7 cellular contexts compared by ENCODE assay signal in genomic region chr6:154448448-154449096, GRCh38.
DNase-seq lines count a peak whose midpoint lies in the region; ATAC-seq and TF ChIP-seq lines count a peak whose summit lies in the region.

No MANE protein-coding gene starts in this region.

- no peaks in the 10 kb centered on the region for H4K20me1 ChIP-seq in SK-N-SH (ENCODE audit: insufficient read depth)

- TF ChIP-seq CTCF in HEK293 (tag by site-specific recombination; IDR thresholded peaks at IDR 0.05): peak; percentile 31; the same call in 1 of the 2 replicates
- peak; percentile 46 for TF ChIP-seq CTCF in SK-N-SH (IDR thresholded peaks at IDR 0.05)

- peak overlapping the region; percentile 54 for H3K4me2 ChIP-seq in SK-N-SH

- H3K36me3 ChIP-seq in HEK293 (ENCODE audit: control insufficient read depth in 2 of 2, insufficient read depth in 1 of 2, low read length in 2 of 2) (peaks cover 5 to 6% of the 10 kb centered on the region in 2 experiments; a peak in 2 of 3 replicates), SK-N-SH (replicated peaks in 1 of 2; ENCODE audit: control insufficient read depth in 1 of 2, insufficient read depth in 2 of 2, low read length in 1 of 2) (no peaks in the 10 kb centered on the region)

- H3K4me3 ChIP-seq in HEK293 (ENCODE audit: low read depth, low read length) (peak overlapping the region; percentile 9; the same call in 1 of the 2 replicates), SK-N-SH (ENCODE audit: low read depth in 2 of 2, low read length in 1 of 2) (peak overlapping the region; percentile 18 to 33; a peak in 3 of 4 replicates)

- H3K4me1 ChIP-seq in HEK293 (ENCODE audit: control insufficient read depth, insufficient read depth, low read length) (peaks cover 17% of the 10 kb centered on the region), SK-N-SH (ENCODE audit: control insufficient read depth in 1 of 2, insufficient read depth in 2 of 2, low read depth in 1 of 2, low read length in 1 of 2) (peaks cover 23 to 41% of the 10 kb centered on the region in 2 experiments; a peak in 3 of 4 replicates)

- peak overlapping the region; percentile 58; the same call in 1 of the 2 replicates for H3K9ac ChIP-seq in SK-N-SH

- WGBS in SK-N-SH (ENCODE audit: low lambda C conversion rate): 18% methylated on average over 11 of the region's 11 CpGs

- ATAC-seq in left ventricle myocardium superior: peak; percentile 89
- ATAC-seq in HG03520 (IDR thresholded peaks at IDR 0.05; ENCODE audit: unreplicated experiment): no peak
- ATAC-seq in GM21576 (IDR thresholded peaks at IDR 0.05; ENCODE audit: unreplicated experiment): no peak

- no peak; a peak in 1 of 4 replicates for TF ChIP-seq EP300 in SK-N-SH (IDR thresholded peaks at IDR 0.05; ENCODE audit: borderline replicate concordance in 1 of 2, low read depth in 1 of 2, low read length in 1 of 2)

- peaks cover 16% of the 10 kb centered on the region for H3F3A ChIP-seq in SK-N-SH (replicated peaks; ENCODE audit: insufficient read depth)

- H3K27ac ChIP-seq in HEK293 (ENCODE audit: extremely low read depth, low read depth, low read length): peak overlapping the region; percentile 11; the same call in 1 of the 2 replicates
- H3K27ac ChIP-seq in SK-N-SH (ENCODE audit: low read depth in 2 of 2, low read length in 1 of 2): peak overlapping the region; percentile 89 to 99

- no peaks in the 10 kb centered on the region for H3K9me2 ChIP-seq in SK-N-SH

- TF ChIP-seq RAD21 in SK-N-SH (IDR thresholded peaks at IDR 0.05; ENCODE audit: low read length): peak; percentile 28; the same call in 1 of the 2 replicates

- DNase-seq in SK-N-SH (peak; percentile 78), left ventricle myocardium superior (no peak), stromal cell of bone marrow (ENCODE audit: low read depth) (peak; percentile 51), NOMO-1 (lab: John Stamatoyannopoulos, UW; ENCODE audit: unreplicated experiment in 2 of 2) (no peak)

- intact Hi-C loops in left ventricle myocardium superior (cut with micrococcal nuclease): no loop called here

- H2AFZ ChIP-seq in SK-N-SH (ENCODE audit: low read depth): peak overlapping the region; percentile 78

- peaks cover under 1% of the 10 kb centered on the region; the same call in 1 of the 2 replicates for H3K79me2 ChIP-seq in SK-N-SH (ENCODE audit: insufficient read depth)

- H3K9me3 ChIP-seq in HEK293 (ENCODE audit: control insufficient read depth, insufficient read depth, low read depth, low read length): no peaks in the 10 kb centered on the region
- no peaks in the 10 kb centered on the region for H3K9me3 ChIP-seq in SK-N-SH

- CTCF ChIA-PET in HEK293 (lab: Yijun Ruan, JAX): interaction anchor here (0.6 to 1.6 kb wide), 6 partner anchors 9 to 52 kb away, joined by 3 to 11 read pairs (median 4); no protein-coding TSS in a partner anchor
- CTCF ChIA-PET in SK-N-SH (lab: Yijun Ruan, JAX): interaction anchor here (1.0 to 4.0 kb wide), 8 partner anchors 10 to 227 kb away, joined by 3 to 27 read pairs (median 6); partner anchors contain the start of gene CNKSR3

- POLR2A ChIA-PET in HEK293 (lab: Yijun Ruan, JAX): interaction anchor here (0.7 to 1.4 kb wide), 5 partner anchors 9 to 130 kb away, joined by 3 to 4 read pairs (median 4); no protein-coding TSS in a partner anchor
- POLR2A ChIA-PET in SK-N-SH (lab: Yijun Ruan, JAX): interaction anchor here (0.7 to 2.1 kb wide), 9 partner anchors 8 to 62 kb away, joined by 3 to 7 read pairs (median 3); partner anchors contain the start of gene CNKSR3

- H3K27me3 ChIP-seq in SK-N-SH (ENCODE audit: insufficient read depth): no peaks in the 10 kb centered on the region

TF ChIP-seq in HEK293, 187 proteins besides CTCF, POLR2A, EP300 and RAD21 (continues in another document):
- TF ChIP-seq ZNF362 (tag by site-specific recombination; IDR thresholded peaks at IDR 0.05) (no peak), ZNF624 (tag by site-specific recombination; IDR thresholded peaks at IDR 0.05) (no peak), HOXD13 (CRISPR knock-in tag; IDR thresholded peaks at IDR 0.05; ENCODE audit: borderline replicate concordance) (no peak), ZNF23 (tag by site-specific recombination; IDR thresholded peaks at IDR 0.05; ENCODE audit: borderline replicate concordance) (no peak), ZNF747 (tag by site-specific recombination; IDR thresholded peaks at IDR 0.05) (no peak), ZNF660 (tag by site-specific recombination; IDR thresholded peaks at IDR 0.05) (peak; percentile 57), ZNF555 (tag by site-specific recombination; conservative IDR thresholded peaks at IDR 0.05) (no peak), ZNF2 (tag by site-specific recombination; IDR thresholded peaks at IDR 0.05) (peak; percentile 42; the same call in 1 of the 2 replicates), ZNF311 (tag by site-specific recombination; IDR thresholded peaks at IDR 0.05; ENCODE audit: borderline replicate concordance) (no peak)
- TF ChIP-seq, protein P1, sequence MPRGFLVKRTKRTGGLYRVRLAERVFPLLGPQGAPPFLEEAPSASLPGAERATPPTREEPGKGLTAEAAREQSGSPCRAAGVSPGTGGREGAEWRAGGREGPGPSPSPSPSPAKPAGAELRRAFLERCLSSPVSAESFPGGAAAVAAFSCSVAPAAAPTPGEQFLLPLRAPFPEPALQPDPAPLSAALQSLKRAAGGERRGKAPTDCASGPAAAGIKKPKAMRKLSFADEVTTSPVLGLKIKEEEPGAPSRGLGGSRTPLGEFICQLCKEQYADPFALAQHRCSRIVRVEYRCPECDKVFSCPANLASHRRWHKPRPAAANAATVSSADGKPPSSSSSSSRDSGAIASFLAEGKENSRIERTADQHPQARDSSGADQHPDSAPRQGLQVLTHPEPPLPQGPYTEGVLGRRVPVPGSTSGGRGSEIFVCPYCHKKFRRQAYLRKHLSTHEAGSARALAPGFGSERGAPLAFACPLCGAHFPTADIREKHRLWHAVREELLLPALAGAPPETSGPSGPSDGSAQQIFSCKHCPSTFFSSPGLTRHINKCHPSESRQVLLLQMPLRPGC (tag by site-specific recombination; IDR thresholded peaks at IDR 0.05): no peak

TF ChIP-seq in SK-N-SH, 30 proteins besides CTCF, POLR2A, EP300 and RAD21:
- peak; percentile 36; the same call in 1 of the 2 replicates for TF ChIP-seq RXRA (IDR thresholded peaks at IDR 0.05; ENCODE audit: borderline replicate concordance, low read depth)
- TF ChIP-seq NFIC (IDR thresholded peaks at IDR 0.05; ENCODE audit: borderline replicate concordance): peak; percentile 56
- TF ChIP-seq YY1 (IDR thresholded peaks at IDR 0.05; ENCODE audit: low read depth): no peak
- peak; percentile 37; the same call in 1 of the 2 replicates for TF ChIP-seq TCF12 (IDR thresholded peaks at IDR 0.05)
- no peak; the same call in 1 of the 2 replicates for TF ChIP-seq SMC3 (IDR thresholded peaks at IDR 0.05; ENCODE audit: low read depth, low read length)
- no peak for TF ChIP-seq GATA2 (CRISPR knock-in tag; IDR thresholded peaks at IDR 0.05)

Comparison
In these comparisons a context has a peak if more than half of its experiments do, and no peak if none do; other contexts are left out.
1. DNase-seq: peak in SK-N-SH (single experiment) and stromal cell of bone marrow (single experiment); none in left ventricle myocardium superior (single experiment) and NOMO-1 (0 of 2).
2. Of the 4 proteins assayed by ChIP-seq in both HEK293 and SK-N-SH: peak only in HEK293: none; only in SK-N-SH: none; in both: CTCF; in neither: 3.